ENCODE assay signal across 8 cellular contexts in the genomic region with DNA sequence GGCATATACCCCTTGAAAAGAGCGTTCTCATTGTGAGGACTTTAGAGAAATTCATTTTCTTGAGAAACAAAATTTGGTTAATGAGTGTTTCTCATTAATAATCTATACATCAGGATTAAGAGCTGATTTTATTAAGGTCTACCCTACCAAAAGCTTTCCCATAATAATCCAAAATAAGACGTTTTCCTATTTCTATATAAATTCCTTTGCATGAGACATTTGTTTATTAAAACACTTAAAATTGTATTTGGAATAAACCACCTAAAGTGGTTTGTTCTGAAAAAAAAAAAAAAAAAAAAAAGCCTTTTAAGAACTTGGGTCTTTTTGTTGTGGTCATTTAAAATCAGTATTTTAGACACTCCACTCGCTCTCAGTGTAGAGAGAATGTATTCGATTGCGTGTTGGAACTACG. TPM values are rescaled to one million over a fixed set of nuclear protein-coding genes. Genes with fewer than 3 reads are reported as not detected.
DNase-seq lines count a peak whose midpoint lies in the region; ATAC-seq and TF ChIP-seq lines count a peak whose summit lies in the region.
"Had no signal": no experiment of that assay in that cellular context is flagged by ENCODE, and none has a peak within 500 bp of the region (broad histone marks: within the 10 kb centered on the region; RNA-seq: fewer than 3 reads in every experiment).

No MANE protein-coding gene starts in this region.

- POLR2A ChIA-PET in activated CD8-positive, alpha-beta T cell treated with anti-CD3 and anti-CD28 coated beads for 36 hours (lab: Charles Lee) = interaction anchor here (0.7 kb wide), 1 partner anchor 98 kb away, joined by 3 read pairs; no protein-coding TSS in a partner anchor

- H3K27ac Mint-ChIP-seq in activated CD8-positive, alpha-beta T cell treated with anti-CD3 and anti-CD28 coated beads for 36 hours = no peak overlapping the region
- no peak overlapping the region for H3K27ac Mint-ChIP-seq in stimulated activated memory B cell treated with anti-CD40 and anti-IgM and Interleukin-4, amounts not matched to agents 10 μg/mL and 1 μg/mL and 100 μg/mL, for 72 hours

- no peaks in the 10 kb centered on the region for H3K4me1 ChIP-seq in iPS-15b (ENCODE audit: control insufficient read depth, insufficient read depth, low read length)

- H3K4me1 Mint-ChIP-seq in activated CD8-positive, alpha-beta T cell treated with anti-CD3 and anti-CD28 coated beads for 36 hours (ENCODE audit: low read depth) = peaks cover 12% of the 10 kb centered on the region
- peaks cover 20% of the 10 kb centered on the region for H3K4me1 Mint-ChIP-seq in stimulated activated memory B cell treated with anti-CD40 and anti-IgM and Interleukin-4, amounts not matched to agents 10 μg/mL and 1 μg/mL and 100 μg/mL, for 72 hours

- H3K4me3 Mint-ChIP-seq in activated CD8-positive, alpha-beta T cell treated with anti-CD3 and anti-CD28 coated beads for 36 hours = peak overlapping the region; percentile 62
- H3K4me3 Mint-ChIP-seq in stimulated activated memory B cell treated with anti-CD40 and anti-IgM and Interleukin-4, amounts not matched to agents 10 μg/mL and 1 μg/mL and 100 μg/mL, for 72 hours = peak overlapping the region; percentile 57

- no peaks in the 10 kb centered on the region for H3K9me3 Mint-ChIP-seq in activated CD8-positive, alpha-beta T cell treated with anti-CD3 and anti-CD28 coated beads for 36 hours
- peaks cover 3% of the 10 kb centered on the region for H3K9me3 Mint-ChIP-seq in stimulated activated memory B cell treated with anti-CD40 and anti-IgM and Interleukin-4, amounts not matched to agents 10 μg/mL and 1 μg/mL and 100 μg/mL, for 72 hours

- H3K27me3 Mint-ChIP-seq in activated CD8-positive, alpha-beta T cell treated with anti-CD3 and anti-CD28 coated beads for 36 hours = peaks cover 47% of the 10 kb centered on the region
- peaks cover 50% of the 10 kb centered on the region for H3K27me3 Mint-ChIP-seq in stimulated activated memory B cell treated with anti-CD40 and anti-IgM and Interleukin-4, amounts not matched to agents 10 μg/mL and 1 μg/mL and 100 μg/mL, for 72 hours

- TF ChIP-seq CTCF in HL-60 (IDR thresholded peaks at IDR 0.05; ENCODE audit: insufficient read depth, low read length) = no peak
- no peak for TF ChIP-seq CTCF in activated CD8-positive, alpha-beta T cell treated with anti-CD3 and anti-CD28 coated beads for 36 hours (IDR thresholded peaks at IDR 0.05)

- intact Hi-C loops in activated CD8-positive, alpha-beta T cell treated with anti-CD3 and anti-CD28 coated beads for 36 hours (cut with micrococcal nuclease) = loop anchor here (5.0 kb wide), 1 partner anchor 88 kb away; the partner anchor contains the start of gene TDRD7

- H3K36me3 Mint-ChIP-seq in activated CD8-positive, alpha-beta T cell treated with anti-CD3 and anti-CD28 coated beads for 36 hours (ENCODE audit: low read depth) = peaks cover 10% of the 10 kb centered on the region
- H3K36me3 Mint-ChIP-seq in stimulated activated memory B cell treated with anti-CD40 and anti-IgM and Interleukin-4, amounts not matched to agents 10 μg/mL and 1 μg/mL and 100 μg/mL, for 72 hours = peaks cover 15% of the 10 kb centered on the region

- H3K27me3 ChIP-seq in HL-60 (ENCODE audit: insufficient read depth, poor library complexity, severe bottlenecking) = peaks cover 32% of the 10 kb centered on the region
- peaks cover 62% of the 10 kb centered on the region for H3K27me3 ChIP-seq in iPS-15b (ENCODE audit: control insufficient read depth, insufficient read depth, low read length)

- no peak overlapping the region for H3K9ac ChIP-seq in iPS-15b (ENCODE audit: low read depth, low read length)

- ATAC-seq in activated CD8-positive, alpha-beta T cell treated with anti-CD3 and anti-CD28 coated beads for 36 hours = no peak
- ATAC-seq in stimulated activated memory B cell treated with anti-CD40 and anti-IgM and Interleukin-4, amounts not matched to agents 10 μg/mL and 1 μg/mL and 100 μg/mL, for 72 hours = no peak

- H3K27ac ChIP-seq in HL-60 (replicated peaks) = no peak overlapping the region

- H3K4me3 ChIP-seq in HL-60 (replicated peaks; ENCODE audit: insufficient read depth, low read length) (peak overlapping the region; percentile 33), iPS-15b (ENCODE audit: low read depth, low read length) (peak overlapping the region; percentile 55)

- H3K36me3 ChIP-seq in iPS-15b (ENCODE audit: control insufficient read depth, insufficient read depth, low read length) = no peaks in the 10 kb centered on the region

- DNase-seq in HL-60 (ENCODE audit: low read depth in 1 of 2, low spot score in 1 of 2) = no peak
- no peak for DNase-seq in activated CD8-positive, alpha-beta T cell treated with anti-CD3 and anti-CD28 coated beads for 36 hours
- no peak for DNase-seq in stimulated activated CD8-positive, alpha-beta memory T cell treated with anti-CD3 and anti-CD28 coated beads, Interleukin-4, amount 100 ng/mL, for 48 hours
- DNase-seq in NCI-H82 (lab: John Stamatoyannopoulos, UW) = no peak
- DNase-seq in NCI-H1092 treated with DMSO at 0.1 percent for 48 hours (lab: John Stamatoyannopoulos, UW) = no peak
- DNase-seq: KG1 had no signal

- CTCF ChIA-PET in activated CD8-positive, alpha-beta T cell treated with anti-CD3 and anti-CD28 coated beads for 36 hours (lab: Charles Lee) = interaction anchor here (0.6 to 4.0 kb wide), 11 partner anchors 10 to 645 kb away, joined by 3 to 24 read pairs (median 4); no protein-coding TSS in a partner anchor

- no peaks in the 10 kb centered on the region for H3K9me3 ChIP-seq in iPS-15b (ENCODE audit: control insufficient read depth, insufficient read depth, low read length)

RNA-seq across cellular contexts. Expression of gene TMOD1, which starts 0.7 kb away (rescaled TPM):
- total RNA-seq in activated CD8-positive, alpha-beta T cell treated with anti-CD3 and anti-CD28 coated beads for 36 hours = under 1 TPM; 0.47 to 0.60 TPM
